ENCODE assay signal across 15 cellular contexts in the genomic region with DNA sequence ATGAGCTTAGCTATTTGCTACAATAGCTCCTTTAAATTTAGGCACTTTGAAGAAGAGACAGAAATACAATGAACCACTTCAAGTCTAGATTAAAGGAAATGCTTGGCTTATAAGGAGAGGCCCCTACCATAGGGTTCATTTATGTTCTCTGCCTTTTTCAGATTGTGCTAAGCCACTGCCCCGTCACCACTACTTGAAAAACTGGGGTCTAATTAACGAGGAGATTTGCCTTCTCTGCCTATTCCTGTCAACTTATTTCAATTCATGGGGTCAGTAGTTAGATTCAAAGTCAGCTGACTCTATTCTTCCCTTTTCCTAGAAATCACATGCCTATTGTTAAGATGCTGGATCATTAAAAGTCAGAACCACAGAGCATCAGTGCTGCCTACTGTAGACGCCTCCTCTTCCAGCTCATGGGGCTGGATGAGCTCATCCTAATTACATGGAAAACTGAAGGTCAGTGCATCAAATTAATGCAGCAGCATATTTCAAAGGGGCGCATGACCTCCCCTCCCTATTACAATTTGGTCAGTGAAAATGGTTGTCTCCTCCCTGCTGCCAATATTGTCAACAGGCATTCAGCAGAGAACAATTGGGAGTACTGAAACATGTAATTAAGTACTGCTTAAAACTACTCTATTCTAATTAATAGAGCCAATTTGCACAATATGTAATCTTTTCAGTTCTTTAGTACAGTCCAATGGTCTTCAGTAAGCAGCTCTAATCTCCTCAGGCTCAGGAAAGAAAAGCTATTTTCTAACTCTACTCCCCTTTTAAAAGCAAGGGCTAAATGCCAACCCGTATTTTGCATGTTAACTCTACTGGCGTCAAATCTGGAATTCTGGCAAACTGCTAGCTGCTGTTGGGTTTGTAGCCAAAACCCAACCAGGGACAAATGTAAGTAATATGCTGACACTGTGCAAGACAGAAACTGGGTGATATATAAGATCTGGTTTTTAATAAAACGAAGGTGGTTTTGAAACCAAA.
DNase-seq lines count a peak whose midpoint lies in the region; ATAC-seq and TF ChIP-seq lines count a peak whose summit lies in the region.
"Had no signal": no experiment of that assay in that cellular context is flagged by ENCODE, and none has a peak within 500 bp of the region (broad histone marks: within the 10 kb centered on the region; RNA-seq: fewer than 3 reads in every experiment).

No MANE protein-coding gene starts in this region.

- H3K27me3 Mint-ChIP-seq in activated naive CD4-positive, alpha-beta T cell treated with anti-CD3 and anti-CD28 coated beads, Interleukin-2, amount 50 U/mL, for 24 hours, result no peaks in the 10 kb centered on the region
- H3K27me3 Mint-ChIP-seq in neural crest cell (ENCODE audit: low read depth), result no peaks in the 10 kb centered on the region
- H3K27me3 Mint-ChIP-seq: stimulated activated naive B cell treated with anti-CD40 and anti-IgM and Interleukin-4, amounts not matched to agents 10 μg/mL and 1 μg/mL and 100 μg/mL, for 72 hours had no signal

- no peak overlapping the region for H3K9ac ChIP-seq in fibroblast of lung (ENCODE audit: insufficient read depth, low read length)

- peak overlapping the region; percentile 60 for H3K27ac Mint-ChIP-seq in activated naive CD4-positive, alpha-beta T cell treated with anti-CD3 and anti-CD28 coated beads, Interleukin-2, amount 50 U/mL, for 24 hours
- H3K27ac Mint-ChIP-seq in neural crest cell (ENCODE audit: unreplicated experiment), result peak overlapping the region; percentile 73
- H3K27ac Mint-ChIP-seq: stimulated activated naive B cell treated with anti-CD40 and anti-IgM and Interleukin-4, amounts not matched to agents 10 μg/mL and 1 μg/mL and 100 μg/mL, for 72 hours had no signal

- H4K20me1 ChIP-seq in fibroblast of lung (ENCODE audit: control insufficient read depth, extremely low read depth, insufficient read depth, low read length), result no peaks in the 10 kb centered on the region

- no peak overlapping the region for H2AFZ ChIP-seq in fibroblast of lung (ENCODE audit: low read length)

- H3K4me1 Mint-ChIP-seq in activated naive CD4-positive, alpha-beta T cell treated with anti-CD3 and anti-CD28 coated beads, Interleukin-2, amount 50 U/mL, for 24 hours, result peaks cover 70% of the 10 kb centered on the region
- H3K4me1 Mint-ChIP-seq in neural crest cell, result peaks cover 61% of the 10 kb centered on the region

- DNase-seq in activated naive CD4-positive, alpha-beta T cell treated with anti-CD3 and anti-CD28 coated beads, Interleukin-2, amount 50 U/mL, for 16 hours, result no peak
- DNase-seq in fibroblast of lung (ENCODE audit: low read depth in 2 of 2), result peak; percentile 72 to 76
- no peak for DNase-seq in neural crest cell (ENCODE audit: low read depth, low spot score)
- no peak for DNase-seq in KG1 (lab: John Stamatoyannopoulos, UW)
- no peak for DNase-seq in SKM-1 (lab: John Stamatoyannopoulos, UW; ENCODE audit: unreplicated experiment)
- no peak for DNase-seq in NCI-H510A (lab: John Stamatoyannopoulos, UW)
- DNase-seq: activated T-cell treated with anti-CD3 and anti-CD28 coated beads, Interleukin-2, amount 50 U/mL, for 4 hours; DMS 273 treated with DMSO at 0.1 percent for 48 hours; NCI-H510A treated with DMSO at 0.1 percent for 48 hours; stimulated activated naive B cell treated with anti-CD40 and anti-IgM and Interleukin-4, amounts not matched to agents 10 μg/mL and 1 μg/mL and 100 μg/mL, for 72 hours had no signal

- peaks cover 21% of the 10 kb centered on the region for H3K36me3 Mint-ChIP-seq in activated naive CD4-positive, alpha-beta T cell treated with anti-CD3 and anti-CD28 coated beads, Interleukin-2, amount 50 U/mL, for 24 hours
- H3K36me3 Mint-ChIP-seq in neural crest cell (ENCODE audit: low read depth), result no peaks in the 10 kb centered on the region
- H3K36me3 Mint-ChIP-seq: stimulated activated naive B cell treated with anti-CD40 and anti-IgM and Interleukin-4, amounts not matched to agents 10 μg/mL and 1 μg/mL and 100 μg/mL, for 72 hours had no signal

- H3K36me3 ChIP-seq in fibroblast of lung (ENCODE audit: control insufficient read depth, insufficient read depth, low read length), result peaks cover 6% of the 10 kb centered on the region

- H3K4me2 ChIP-seq in fibroblast of lung (ENCODE audit: extremely low read depth, insufficient read depth, low read length), result no peak overlapping the region

- H3K9me3 ChIP-seq in fibroblast of lung (ENCODE audit: control insufficient read depth, insufficient read depth, low read depth, low read length), result no peaks in the 10 kb centered on the region
- H3K9me3 ChIP-seq: SJSA1 had no signal

- H3K79me2 ChIP-seq in fibroblast of lung (ENCODE audit: control insufficient read depth, insufficient read depth, low read length), result peaks cover 69% of the 10 kb centered on the region

- H3K4me3 ChIP-seq in fibroblast of lung (replicated peaks in 1 of 4; ENCODE audit: control extremely low read depth in 1 of 4, insufficient read depth in 1 of 4, low read depth in 3 of 4, low read length in 4 of 4), result no peak overlapping the region
- H3K4me3 ChIP-seq: GM12878, SJSA1 had no signal

- no peak for ATAC-seq in GM18520 (IDR thresholded peaks at IDR 0.05; ENCODE audit: unreplicated experiment)
- ATAC-seq: activated T-cell treated with anti-CD3 and anti-CD28 coated beads, Interleukin-2, amount 50 U/mL, for 4 hours; GM12878; stimulated activated naive B cell treated with anti-CD40 and anti-IgM and Interleukin-4, amounts not matched to agents 10 μg/mL and 1 μg/mL and 100 μg/mL, for 72 hours had no signal

- H3K27me3 ChIP-seq in fibroblast of lung (ENCODE audit: control insufficient read depth, insufficient read depth, low read length), result no peaks in the 10 kb centered on the region
- H3K27me3 ChIP-seq: SJSA1 had no signal

- H3K4me3 Mint-ChIP-seq in activated naive CD4-positive, alpha-beta T cell treated with anti-CD3 and anti-CD28 coated beads, Interleukin-2, amount 50 U/mL, for 24 hours, result no peak overlapping the region
- H3K4me3 Mint-ChIP-seq in neural crest cell, result peak overlapping the region; percentile 67
- H3K4me3 Mint-ChIP-seq: activated T-cell treated with anti-CD3 and anti-CD28 coated beads, Interleukin-2, amount 50 U/mL, for 4 hours; stimulated activated naive B cell treated with anti-CD40 and anti-IgM and Interleukin-4, amounts not matched to agents 10 μg/mL and 1 μg/mL and 100 μg/mL, for 72 hours had no signal

- H3K27ac ChIP-seq in fibroblast of lung (ENCODE audit: insufficient read depth, low read length), result no peak overlapping the region
- H3K27ac ChIP-seq: SJSA1, VCaP had no signal

- H3K4me1 ChIP-seq in fibroblast of lung (ENCODE audit: control insufficient read depth, extremely low read depth, insufficient read depth, low read length), result peaks cover 15% of the 10 kb centered on the region

- no peak for TF ChIP-seq CTCF in fibroblast of lung (conservative IDR thresholded peaks at IDR 0.05 in 1 of 2, IDR thresholded peaks at IDR 0.05 in 1 of 2; ENCODE audit: low read depth in 1 of 2, low read length in 2 of 2)
- no peak for TF ChIP-seq CTCF in neural crest cell (conservative IDR thresholded peaks at IDR 0.05)

- H3K9me3 Mint-ChIP-seq in activated naive CD4-positive, alpha-beta T cell treated with anti-CD3 and anti-CD28 coated beads, Interleukin-2, amount 50 U/mL, for 24 hours, result no peaks in the 10 kb centered on the region
- peaks cover 4% of the 10 kb centered on the region for H3K9me3 Mint-ChIP-seq in neural crest cell
- H3K9me3 Mint-ChIP-seq: activated T-cell treated with anti-CD3 and anti-CD28 coated beads, Interleukin-2, amount 50 U/mL, for 4 hours; stimulated activated naive B cell treated with anti-CD40 and anti-IgM and Interleukin-4, amounts not matched to agents 10 μg/mL and 1 μg/mL and 100 μg/mL, for 72 hours had no signal

Comparison
In these comparisons a context has a peak if more than half of its experiments do, and no peak if none do; other contexts are left out.
1. DNase-seq: peak in fibroblast of lung (2 of 2); none in activated naive CD4-positive, alpha-beta T cell treated with anti-CD3 and anti-CD28 coated beads, Interleukin-2, amount 50 U/mL, for 16 hours (single experiment), neural crest cell (single experiment), KG1 (single experiment), SKM-1 (single experiment) and NCI-H510A (single experiment).